ENCODE assay signal across 9 cellular contexts in genomic region chr15:84817461-84818081, GRCh38. TPM values are rescaled to one million over a fixed set of nuclear protein-coding genes. Genes with fewer than 3 reads are reported as not detected.
DNase-seq lines count a peak whose midpoint lies in the region; ATAC-seq and TF ChIP-seq lines count a peak whose summit lies in the region.
"Had no signal": no experiment of that assay in that cellular context is flagged by ENCODE, and none has a peak within 500 bp of the region (broad histone marks: within the 10 kb centered on the region; RNA-seq: fewer than 3 reads in every experiment).

No MANE protein-coding gene starts in this region.

- H3K27me3 Mint-ChIP-seq in CD4-positive, alpha-beta memory T cell: peaks cover 6 to 11% of the 10 kb centered on the region in 2 donors

- H3K4me3 ChIP-seq in HCT116 (replicated peaks in 1 of 2; ENCODE audit: low read depth in 1 of 2, low read length in 2 of 2): no peak overlapping the region
- H3K4me3 ChIP-seq in skeletal muscle satellite cell (ENCODE audit: low read length): peak overlapping the region; percentile 61
- H3K4me3 ChIP-seq in CD4-positive, alpha-beta memory T cell (ENCODE audit: low read length in 2 of 2): no peak overlapping the region

- H3K4me1 Mint-ChIP-seq in CD4-positive, alpha-beta memory T cell: peaks cover 7 to 12% (median 11%) of the 10 kb centered on the region in 4 donors

- H3K9me3 ChIP-seq in HCT116 (ENCODE audit: control insufficient read depth in 1 of 2, insufficient read depth in 1 of 2, low read depth in 1 of 2, low read length in 2 of 2) (no peaks in the 10 kb centered on the region), skeletal muscle satellite cell (replicated peaks; ENCODE audit: low read length) (no peaks in the 10 kb centered on the region)
- no peaks in the 10 kb centered on the region for H3K9me3 ChIP-seq in CD4-positive, alpha-beta memory T cell (ENCODE audit: control insufficient read depth in 1 of 2, low read length in 2 of 2)

- H3K4me1 ChIP-seq in HCT116 (ENCODE audit: control insufficient read depth in 1 of 2, insufficient read depth in 2 of 2, low read length in 2 of 2) (peaks cover 14 to 19% of the 10 kb centered on the region in 2 experiments; a peak in 3 of 4 replicates), skeletal muscle satellite cell (ENCODE audit: control insufficient read depth, insufficient read depth, low read length) (peaks cover 32% of the 10 kb centered on the region)
- H3K4me1 ChIP-seq in CD4-positive, alpha-beta memory T cell (ENCODE audit: insufficient read depth, low read length): peaks cover 10% of the 10 kb centered on the region

- H3K9me2 ChIP-seq in HCT116 (ENCODE audit: insufficient read depth): no peaks in the 10 kb centered on the region

- no peak overlapping the region for H3K27ac ChIP-seq in HCT116 (ENCODE audit: low read depth, low read length)
- H3K27ac ChIP-seq in cingulate gyrus (ENCODE audit: low read depth, low read length): peak overlapping the region; percentile 77
- H3K27ac ChIP-seq in CD4-positive, alpha-beta memory T cell (ENCODE audit: low read depth, low read length): no peak overlapping the region

- H3K9ac ChIP-seq in HCT116 (ENCODE audit: low read length) (no peak overlapping the region), skeletal muscle satellite cell (ENCODE audit: low read depth, low read length) (peak overlapping the region; percentile 76)

- POLR2A ChIA-PET in HCT116 (lab: Charles Lee): no interaction called here
- POLR2A ChIA-PET in CD4-positive, alpha-beta memory T cell (lab: Charles Lee; ENCODE audit: partially characterized antibody): no interaction called here

- ATAC-seq in HCT116 (peak; percentile 70), GM18907 (IDR thresholded peaks at IDR 0.05; ENCODE audit: unreplicated experiment) (no peak)

- no peak for TF ChIP-seq RAD21 in HCT116 (IDR thresholded peaks at IDR 0.05; ENCODE audit: low read depth)

- intact Hi-C loops in HCT116 (cut with micrococcal nuclease): no loop called here
- intact Hi-C loops in CD4-positive, alpha-beta memory T cell (cut with micrococcal nuclease): no loop called here

- H3K36me3 Mint-ChIP-seq in CD4-positive, alpha-beta memory T cell: no peaks in the 10 kb centered on the region

- H3K79me2 ChIP-seq in HCT116 (ENCODE audit: insufficient read depth, low read length): no peaks in the 10 kb centered on the region

- TF ChIP-seq CTCF in HCT116 (IDR thresholded peaks at IDR 0.05 in 2 of 3, conservative IDR thresholded peaks at IDR 0.05 in 1 of 3; ENCODE audit: borderline replicate concordance in 1 of 3, insufficient read depth in 1 of 3, low read depth in 2 of 3, low read length in 2 of 3): no peak

- H2AFZ ChIP-seq in HCT116 (ENCODE audit: low read depth, low read length, poor library complexity, severe bottlenecking): no peak overlapping the region

- TF ChIP-seq POLR2A in HCT116 (IDR thresholded peaks at IDR 0.05; ENCODE audit: borderline replicate concordance, extremely low read depth, insufficient read depth, insufficient read length): no peak

- BruUV-seq in HCT116 (replicated peaks; lab: Mats Ljungman, UMichigan): no TSS peak

- CTCF ChIA-PET in HCT116 (lab: Charles Lee): interaction anchor here (0.6 kb wide), 1 partner anchor 107 kb away, joined by 3 read pairs; no protein-coding TSS in a partner anchor
- CTCF ChIA-PET in CD4-positive, alpha-beta memory T cell (lab: Charles Lee; ENCODE audit: partially characterized antibody): interaction anchor here (1.1 kb wide), 1 partner anchor 162 kb away, joined by 4 read pairs; no protein-coding TSS in a partner anchor

- RAD21 ChIA-PET in HCT116 (lab: Charles Lee; ENCODE audit: low non-redundant PET in 1 of 2, low total read pairs in 2 of 2, uncharacterized antibody in 2 of 2, unreplicated experiment in 2 of 2): interaction anchor here in 1 of 2 experiments (0.7 kb wide), 1 partner anchor 60 kb away, joined by 3 read pairs; no protein-coding TSS in a partner anchor

- DNase-seq in HCT116 (ENCODE audit: low read depth, low spot score): no peak
- DNase-seq in kidney tubule cell (ENCODE audit: low spot score): peak; percentile 41
- DNase-seq in CD4-positive, alpha-beta memory T cell: no peak
- no peak for DNase-seq in activated T-cell treated with anti-CD3 and anti-CD28 coated beads for 4 hours
- DNase-seq in AG08395 (ENCODE audit: low spot score): no peak
- DNase-seq: DMS79 treated with DMSO at 0.1 percent for 48 hours had no signal

- no peaks in the 10 kb centered on the region for H3K9me3 Mint-ChIP-seq in CD4-positive, alpha-beta memory T cell

- no peaks in the 10 kb centered on the region for H4K20me1 ChIP-seq in HCT116 (ENCODE audit: insufficient read depth)

- H3K4me2 ChIP-seq in HCT116 (ENCODE audit: low read length): peak overlapping the region; percentile 16; the same call in 1 of the 2 replicates
- peak overlapping the region; percentile 61 for H3K4me2 ChIP-seq in skeletal muscle satellite cell (ENCODE audit: low read length)

- no peak overlapping the region for H3K27ac Mint-ChIP-seq in CD4-positive, alpha-beta memory T cell

- no peaks in the 10 kb centered on the region for H3K36me3 ChIP-seq in HCT116 (ENCODE audit: control insufficient read depth in 1 of 2, insufficient read depth in 2 of 2, low read length in 2 of 2)
- no peaks in the 10 kb centered on the region for H3K36me3 ChIP-seq in skeletal muscle satellite cell (ENCODE audit: insufficient read depth, low read length)
- H3K36me3 ChIP-seq in CD4-positive, alpha-beta memory T cell (ENCODE audit: insufficient read depth, low read length): no peaks in the 10 kb centered on the region

- H3K27me3 ChIP-seq in HCT116 (ENCODE audit: insufficient read depth, low read length): no peaks in the 10 kb centered on the region
- no peaks in the 10 kb centered on the region for H3K27me3 ChIP-seq in skeletal muscle satellite cell (ENCODE audit: control insufficient read depth, insufficient read depth, low read length)
- H3K27me3 ChIP-seq in CD4-positive, alpha-beta memory T cell (ENCODE audit: insufficient read depth, low read length): no peaks in the 10 kb centered on the region

- no peak overlapping the region for H3K4me3 Mint-ChIP-seq in CD4-positive, alpha-beta memory T cell

TF ChIP-seq in HCT116, 20 proteins besides CTCF, POLR2A, EP300 and RAD21 (continues in another document):
- TF ChIP-seq ZNF274 (IDR thresholded peaks at IDR 0.05; ENCODE audit: low read depth, low read length): no peak
- TF ChIP-seq EZH2phosphoT487 (IDR thresholded peaks at IDR 0.05; ENCODE audit: borderline replicate concordance): no peak
- no peak for TF ChIP-seq FOSL1 (IDR thresholded peaks at IDR 0.05; ENCODE audit: low read depth)
- no peak for TF ChIP-seq ZFX (IDR thresholded peaks at IDR 0.05)
- TF ChIP-seq YY1 (IDR thresholded peaks at IDR 0.05; ENCODE audit: extremely low read depth, insufficient replicate concordance, low read depth, low read length): no peak
- TF ChIP-seq JUND (IDR thresholded peaks at IDR 0.05): no peak
- no peak for TF ChIP-seq REST (IDR thresholded peaks at IDR 0.05; ENCODE audit: low read depth)
- no peak for TF ChIP-seq SRF (IDR thresholded peaks at IDR 0.05; ENCODE audit: low read depth)
- TF ChIP-seq MAX (IDR thresholded peaks at IDR 0.05): no peak
- TF ChIP-seq CEBPB (IDR thresholded peaks at IDR 0.05; ENCODE audit: low read depth): no peak
- TF ChIP-seq ZBTB33 (IDR thresholded peaks at IDR 0.05; ENCODE audit: extremely low read depth, insufficient replicate concordance, low read length): no peak

RNA-seq across cellular contexts. Expression of gene ALPK3, which starts 0.4 kb away (rescaled TPM):
- total RNA-seq in HCT116 (2021; ENCODE audit: unreplicated experiment): 2.0 TPM
- polyA plus RNA-seq in HCT116 (2012): 1.5 and 1.7 TPM in 2 replicates
- total RNA-seq in skeletal muscle satellite cell (2012; rRNA removed): 0.51 and 2.8 TPM in 2 replicates
- total RNA-seq in CD4-positive, alpha-beta memory T cell: under 1 TPM; 0.26 to 0.58 TPM
- polyA plus RNA-seq in CD4-positive, alpha-beta memory T cell: under 1 TPM in 1 of 2 donors, not detected in 1; 0.01 TPM
